ENCODE assay signal across 18 cellular contexts in the genomic region with DNA sequence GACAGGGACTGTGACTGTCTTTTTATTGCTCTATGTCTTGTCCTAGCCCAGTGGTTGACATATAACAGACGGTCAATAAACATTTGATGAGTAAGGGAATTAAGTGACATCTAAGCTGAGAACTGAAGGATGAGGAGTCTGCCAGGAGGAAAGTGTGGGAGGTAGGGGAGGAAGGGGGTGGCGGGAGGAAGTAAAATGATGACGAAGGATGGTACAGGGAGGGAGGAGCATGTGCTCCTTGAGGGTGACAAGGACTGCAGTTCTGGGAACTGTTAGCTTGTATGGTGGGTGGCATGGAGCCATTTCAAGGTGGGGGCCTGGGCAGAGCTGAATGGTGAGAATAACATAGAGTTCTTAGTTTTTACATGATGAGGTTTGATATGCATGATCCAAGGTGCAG.
"Had no signal": no experiment of that assay in that cellular context is flagged by ENCODE, and none has a peak within 500 bp of the region (broad histone marks: within the 10 kb centered on the region; RNA-seq: fewer than 3 reads in every experiment).

No MANE protein-coding gene starts in this region.

- DNase-seq: KBM-7, MV-4-11, NCI-H1048, NCI-H1105, NCI-H1436 treated with DMSO at 0.1 percent for 48 hours, NCI-H1694, NCI-H187 treated with DMSO at 0.1 percent for 48 hours, NCI-H2029 treated with DMSO at 0.1 percent for 48 hours, NCI-H2107, NCI-H2227 treated with DMSO at 0.1 percent for 48 hours, NCI-H524 treated with DMSO at 0.1 percent for 48 hours, NCI-H69, NCI-H774, Right ventricle myocardium superior, RPMI8226, SIG-M5 had no signal

- H3K4me3 ChIP-seq: SJSA1, SK-N-MC had no signal

- H3K27ac ChIP-seq: SJSA1, SK-N-MC had no signal

- H3K9me3 ChIP-seq: SJSA1 had no signal

- H3K27me3 ChIP-seq: SJSA1 had no signal

- H3K4me1 ChIP-seq: SJSA1 had no signal

- H3K36me3 ChIP-seq: SJSA1 had no signal
